In genomic region chr6:33768644-33769120, GRCh38 we compare ENCODE assay signal across 9 cellular contexts. TPM values are rescaled to one million over a fixed set of nuclear protein-coding genes. Genes with fewer than 3 reads are reported as not detected.
A peak's percentile ranks its signal among the peaks of the same experiment; 100 is the strongest.
DNase-seq lines count a peak whose midpoint lies in the region; ATAC-seq, FAIRE-seq and TF ChIP-seq lines count a peak whose summit lies in the region.
"Had no signal": no experiment of that assay in that cellular context is flagged by ENCODE, and none has a peak within 500 bp of the region (broad histone marks: within the 10 kb centered on the region; RNA-seq: fewer than 3 reads in every experiment).

No MANE protein-coding gene starts in this region.

- no peak overlapping the region for H3K4me3 Mint-ChIP-seq in activated T-cell treated with anti-CD3 and anti-CD28 coated beads, Interleukin-2, amount 50 U/mL, for 72 hours
- no peak overlapping the region for H3K4me3 Mint-ChIP-seq in neural progenitor cell
- H3K4me3 Mint-ChIP-seq: activated naive CD8-positive, alpha-beta T cell had no signal

- DNase-seq in D721Med (ENCODE audit: insufficient read length, low spot score) (no peak), HL-60 (ENCODE audit: low read depth in 1 of 2, low spot score in 1 of 2) (peak in 1 of 2 experiments; percentile 69), Peyer's patch (peak; percentile 71 to 91 (median 86)), fibroblast of pulmonary artery (ENCODE audit: low read depth) (peak; percentile 86), neural progenitor cell (ENCODE audit: low spot score) (peak; percentile 85), stromal cell of bone marrow (ENCODE audit: low read depth) (peak; percentile 61)
- DNase-seq in activated T-cell treated with anti-CD3 and anti-CD28 coated beads, Interleukin-2, amount 50 U/mL, for 72 hours, result peak; percentile 78 to 84

- H3K27me3 ChIP-seq in HL-60 (ENCODE audit: insufficient read depth, poor library complexity, severe bottlenecking) (peaks cover 5% of the 10 kb centered on the region), Peyer's patch (no peaks in the 10 kb centered on the region), neural progenitor cell (no peaks in the 10 kb centered on the region)

- H3K4me3 ChIP-seq in HL-60 (replicated peaks; ENCODE audit: insufficient read depth, low read length) (no peak overlapping the region), Peyer's patch (no peak overlapping the region), fibroblast of pulmonary artery (replicated peaks; ENCODE audit: low read depth, low read length) (no peak overlapping the region), neural progenitor cell (no peak overlapping the region)

- peaks cover 15% of the 10 kb centered on the region for H3K4me1 Mint-ChIP-seq in activated T-cell treated with anti-CD3 and anti-CD28 coated beads, Interleukin-2, amount 50 U/mL, for 72 hours (ENCODE audit: low read depth)
- peaks cover 37% of the 10 kb centered on the region for H3K4me1 Mint-ChIP-seq in neural progenitor cell

- H3K4me1 ChIP-seq in Peyer's patch, result peaks cover 0 to 31% (median 0%) of the 10 kb centered on the region in 4 donors
- H3K4me1 ChIP-seq in neural progenitor cell, result peaks cover 27% of the 10 kb centered on the region

- no peaks in the 10 kb centered on the region for H3K27me3 Mint-ChIP-seq in activated T-cell treated with anti-CD3 and anti-CD28 coated beads, Interleukin-2, amount 50 U/mL, for 72 hours (ENCODE audit: low read depth)
- H3K27me3 Mint-ChIP-seq in neural progenitor cell (ENCODE audit: insufficient read depth, low read depth), result peaks cover 4% of the 10 kb centered on the region
- H3K27me3 Mint-ChIP-seq: activated naive CD8-positive, alpha-beta T cell had no signal

- H3K9ac ChIP-seq in neural progenitor cell, result no peak overlapping the region

- H4K20me1 ChIP-seq in neural progenitor cell (ENCODE audit: low read depth), result peaks cover 12% of the 10 kb centered on the region

- H3K27ac Mint-ChIP-seq in activated T-cell treated with anti-CD3 and anti-CD28 coated beads, Interleukin-2, amount 50 U/mL, for 72 hours, result no peak overlapping the region
- H3K27ac Mint-ChIP-seq in neural progenitor cell, result peak overlapping the region; percentile 84
- H3K27ac Mint-ChIP-seq: activated naive CD8-positive, alpha-beta T cell had no signal

- H3K27ac ChIP-seq in HL-60 (replicated peaks) (no peak overlapping the region), Peyer's patch (no peak overlapping the region), neural progenitor cell (no peak overlapping the region)

- H3K9me3 ChIP-seq in Peyer's patch (no peaks in the 10 kb centered on the region), neural progenitor cell (ENCODE audit: low read depth) (no peaks in the 10 kb centered on the region)

- H3K79me2 ChIP-seq in neural progenitor cell (ENCODE audit: low read depth), result no peaks in the 10 kb centered on the region

- no peak overlapping the region for H3K4me2 ChIP-seq in neural progenitor cell

- ATAC-seq in activated T-cell treated with anti-CD3 and anti-CD28 coated beads, Interleukin-2, amount 50 U/mL, for 72 hours (replicated peaks in 1 of 2), result peak; percentile 69 to 79
- ATAC-seq in HG02610 (IDR thresholded peaks at IDR 0.05; ENCODE audit: unreplicated experiment), result no peak

- H3F3A ChIP-seq in neural progenitor cell (ENCODE audit: low read depth), result peaks cover 29% of the 10 kb centered on the region

- H3K9me3 Mint-ChIP-seq in activated T-cell treated with anti-CD3 and anti-CD28 coated beads, Interleukin-2, amount 50 U/mL, for 72 hours, result no peaks in the 10 kb centered on the region
- no peaks in the 10 kb centered on the region for H3K9me3 Mint-ChIP-seq in neural progenitor cell

- TF ChIP-seq CTCF in D721Med (IDR thresholded peaks at IDR 0.05; ENCODE audit: insufficient read depth, missing control alignments) (peak; percentile 70), HL-60 (IDR thresholded peaks at IDR 0.05; ENCODE audit: insufficient read depth, low read length) (peak; percentile 72), Peyer's patch (IDR thresholded peaks at IDR 0.05) (peak; percentile 29 to 83 (median 74)), fibroblast of pulmonary artery (IDR thresholded peaks at IDR 0.05; ENCODE audit: low read length, missing control alignments) (peak; percentile 92), neural progenitor cell (IDR thresholded peaks at IDR 0.05) (peak; percentile 87)

- no peak overlapping the region for H2AFZ ChIP-seq in neural progenitor cell (replicated peaks)

- H3K36me3 Mint-ChIP-seq in activated T-cell treated with anti-CD3 and anti-CD28 coated beads, Interleukin-2, amount 50 U/mL, for 72 hours (ENCODE audit: insufficient read depth in 2 of 2), result no peaks in the 10 kb centered on the region
- peaks cover 9% of the 10 kb centered on the region for H3K36me3 Mint-ChIP-seq in neural progenitor cell

- no peak for FAIRE-seq in D721Med (lab: Jason Lieb, UNC)

- H3K36me3 ChIP-seq in Peyer's patch (peaks cover 0 to 16% (median 0%) of the 10 kb centered on the region in 3 donors), neural progenitor cell (no peaks in the 10 kb centered on the region)

- TF ChIP-seq POLR2A in Peyer's patch (IDR thresholded peaks at IDR 0.05), result no peak

RNA-seq across cellular contexts. Expression of gene LEMD2, which starts 20.2 kb away (rescaled TPM):
- 10 to 100 TPM; 53.8 to 85.3 (median 75.8) TPM for total RNA-seq in Peyer's patch
- total RNA-seq in activated T-cell treated with anti-CD3 and anti-CD28 coated beads, Interleukin-2, amount 50 U/mL, for 72 hours, result 10 to 100 TPM; 76.4 to 93.8 TPM
- 31.8 and 53.4 TPM in 2 replicates for total RNA-seq in neural progenitor cell (ENCODE audit: low replicate concordance)

RNA-seq across cellular contexts. Expression of gene IP6K3, which starts 22.0 kb away (rescaled TPM):
- total RNA-seq in Peyer's patch (1 to 10 TPM in 3 of 4 donors, under 1 TPM in 1; 0.88 to 5.8 (median 1.6) TPM), neural progenitor cell (ENCODE audit: low replicate concordance) (2.9 and 4.6 TPM in 2 replicates)
- total RNA-seq in activated T-cell treated with anti-CD3 and anti-CD28 coated beads, Interleukin-2, amount 50 U/mL, for 72 hours, result not detected

RNA-seq across cellular contexts. Expression of gene MLN, which starts 35.1 kb away (rescaled TPM):
- not detected for total RNA-seq in Peyer's patch
- not detected for total RNA-seq in activated T-cell treated with anti-CD3 and anti-CD28 coated beads, Interleukin-2, amount 50 U/mL, for 72 hours
- not detected in 2 replicates for total RNA-seq in neural progenitor cell (ENCODE audit: low replicate concordance)

RNA-seq across cellular contexts. Expression of gene UQCC2, which starts 57.2 kb away (rescaled TPM):
- 10 to 100 TPM in 1 of 4 donors, 1 to 10 TPM in 3; 4.6 to 19.6 (median 6.9) TPM for total RNA-seq in Peyer's patch
- total RNA-seq in activated T-cell treated with anti-CD3 and anti-CD28 coated beads, Interleukin-2, amount 50 U/mL, for 72 hours, result 10 to 100 TPM; 50.6 to 59.9 TPM
- 47.7 and 95.9 TPM in 2 replicates for total RNA-seq in neural progenitor cell (ENCODE audit: low replicate concordance)
